Comparison of ENCODE assay signal across 11 cellular contexts in genomic region chr3:154060606-154061380, GRCh38.
A peak's percentile ranks its signal among the peaks of the same experiment; 100 is the strongest.
DNase-seq lines count a peak whose midpoint lies in the region; ATAC-seq and TF ChIP-seq lines count a peak whose summit lies in the region.
"Had no signal": no experiment of that assay in that cellular context is flagged by ENCODE, and none has a peak within 500 bp of the region (broad histone marks: within the 10 kb centered on the region; RNA-seq: fewer than 3 reads in every experiment).

No MANE protein-coding gene starts in this region.

- H3K4me3 Mint-ChIP-seq in stimulated activated naive B cell treated with anti-CD40 and anti-IgM and Interleukin-4, amounts not matched to agents 10 μg/mL and 1 μg/mL and 100 μg/mL, for 72 hours = no peak overlapping the region
- H3K4me3 Mint-ChIP-seq: activated naive CD8-positive, alpha-beta T cell had no signal

- POLR2A ChIA-PET in HEK293T (lab: Yijun Ruan, JAX) = no interaction called here

- no peak overlapping the region for H3K4me3 ChIP-seq in iPS-18a (ENCODE audit: low read length)

- CTCF ChIA-PET in HEK293T (lab: Yijun Ruan, JAX) = no interaction called here

- no peaks in the 10 kb centered on the region for H3K9me3 ChIP-seq in iPS-18a (ENCODE audit: control insufficient read depth, low read depth, low read length)

- no peaks in the 10 kb centered on the region for H3K36me3 Mint-ChIP-seq in stimulated activated naive B cell treated with anti-CD40 and anti-IgM and Interleukin-4, amounts not matched to agents 10 μg/mL and 1 μg/mL and 100 μg/mL, for 72 hours
- H3K36me3 Mint-ChIP-seq: activated naive CD8-positive, alpha-beta T cell had no signal

- H3K27me3 ChIP-seq in iPS-18a (ENCODE audit: control insufficient read depth, insufficient read depth, low read length) = no peaks in the 10 kb centered on the region

- H3K27ac ChIP-seq in caudate nucleus (ENCODE audit: low read depth, low read length) (peak overlapping the region; percentile 79), iPS-18a (ENCODE audit: low read length) (peak overlapping the region; percentile 9)

- peaks cover 0 to 1% of the 10 kb centered on the region in 2 donors for H3K9me3 Mint-ChIP-seq in stimulated activated naive B cell treated with anti-CD40 and anti-IgM and Interleukin-4, amounts not matched to agents 10 μg/mL and 1 μg/mL and 100 μg/mL, for 72 hours

- peak overlapping the region; percentile 30 for H3K9ac ChIP-seq in iPS-18a (ENCODE audit: low read length)

- H3K27ac Mint-ChIP-seq in stimulated activated naive B cell treated with anti-CD40 and anti-IgM and Interleukin-4, amounts not matched to agents 10 μg/mL and 1 μg/mL and 100 μg/mL, for 72 hours = no peak overlapping the region
- H3K27ac Mint-ChIP-seq: activated naive CD8-positive, alpha-beta T cell had no signal

- no peaks in the 10 kb centered on the region for H3K27me3 Mint-ChIP-seq in stimulated activated naive B cell treated with anti-CD40 and anti-IgM and Interleukin-4, amounts not matched to agents 10 μg/mL and 1 μg/mL and 100 μg/mL, for 72 hours
- H3K27me3 Mint-ChIP-seq: activated naive CD8-positive, alpha-beta T cell had no signal

- peak; percentile 57 for DNase-seq in GM04503 (ENCODE audit: low read depth)
- peak in 11 of 61 donors; percentile 1 to 65 (median 11) for DNase-seq in caudate nucleus (lab: John Stamatoyannopoulos, UW)
- peak; percentile 56 for DNase-seq in putamen (ENCODE audit: low spot score)
- DNase-seq in stimulated activated naive B cell treated with anti-CD40 and anti-IgM and Interleukin-4, amounts not matched to agents 10 μg/mL and 1 μg/mL and 100 μg/mL, for 72 hours = no peak
- no peak for DNase-seq in HEK293T (ENCODE audit: extremely low spot score)
- no peak for DNase-seq in KG1 (lab: John Stamatoyannopoulos, UW)
- DNase-seq: NCI-H526 treated with DMSO at 0.1 percent for 48 hours; stimulated activated CD4-positive, alpha-beta T cell treated with anti-CD3 and anti-CD28 coated beads, Interleukin-1b, Interleukin-23, amount 100 ng/mL, for 48 hours had no signal

- no peaks in the 10 kb centered on the region for H3K4me1 Mint-ChIP-seq in stimulated activated naive B cell treated with anti-CD40 and anti-IgM and Interleukin-4, amounts not matched to agents 10 μg/mL and 1 μg/mL and 100 μg/mL, for 72 hours

- no peak for ATAC-seq in stimulated activated naive B cell treated with anti-CD40 and anti-IgM and Interleukin-4, amounts not matched to agents 10 μg/mL and 1 μg/mL and 100 μg/mL, for 72 hours (replicated peaks)
- ATAC-seq in GM21825 (IDR thresholded peaks at IDR 0.05; ENCODE audit: unreplicated experiment) = no peak

- H3K4me1 ChIP-seq in iPS-18a (ENCODE audit: control insufficient read depth, low read depth, low read length) = peaks cover 28% of the 10 kb centered on the region

- no peaks in the 10 kb centered on the region for H3K36me3 ChIP-seq in iPS-18a (ENCODE audit: control insufficient read depth, low read depth, low read length)

TF ChIP-seq in HEK293T, 16 proteins besides CTCF, POLR2A, EP300 and RAD21:
- TF ChIP-seq HDGF (IDR thresholded peaks at IDR 0.05; ENCODE audit: borderline replicate concordance) (no peak), ARNT (IDR thresholded peaks at IDR 0.05) (no peak), FOXA1 (IDR thresholded peaks at IDR 0.05) (no peak), ELF4 (IDR thresholded peaks at IDR 0.05) (no peak), LEF1 (IDR thresholded peaks at IDR 0.05; ENCODE audit: borderline replicate concordance) (no peak), ZNF384 (IDR thresholded peaks at IDR 0.05) (no peak), SUZ12 (IDR thresholded peaks at IDR 0.05) (no peak), CTBP1 (IDR thresholded peaks at IDR 0.05; ENCODE audit: borderline replicate concordance) (no peak), L3MBTL2 (conservative IDR thresholded peaks at IDR 0.05) (no peak), SP1 (IDR thresholded peaks at IDR 0.05) (no peak), FOXK2 (IDR thresholded peaks at IDR 0.05) (no peak), BHLHE40 (IDR thresholded peaks at IDR 0.05; ENCODE audit: borderline replicate concordance) (no peak), FOXM1 (IDR thresholded peaks at IDR 0.05; ENCODE audit: borderline replicate concordance) (no peak), NFRKB (IDR thresholded peaks at IDR 0.05) (no peak)

Comparison
In these comparisons a context has a peak if more than half of its experiments do, and no peak if none do; other contexts are left out.
1. DNase-seq: peak in GM04503 (single experiment) and putamen (single experiment); none in stimulated activated naive B cell treated with anti-CD40 and anti-IgM and Interleukin-4, amounts not matched to agents 10 μg/mL and 1 μg/mL and 100 μg/mL, for 72 hours (single experiment), HEK293T (single experiment) and KG1 (single experiment).